10 cellular contexts compared by ENCODE assay signal in the genomic region with DNA sequence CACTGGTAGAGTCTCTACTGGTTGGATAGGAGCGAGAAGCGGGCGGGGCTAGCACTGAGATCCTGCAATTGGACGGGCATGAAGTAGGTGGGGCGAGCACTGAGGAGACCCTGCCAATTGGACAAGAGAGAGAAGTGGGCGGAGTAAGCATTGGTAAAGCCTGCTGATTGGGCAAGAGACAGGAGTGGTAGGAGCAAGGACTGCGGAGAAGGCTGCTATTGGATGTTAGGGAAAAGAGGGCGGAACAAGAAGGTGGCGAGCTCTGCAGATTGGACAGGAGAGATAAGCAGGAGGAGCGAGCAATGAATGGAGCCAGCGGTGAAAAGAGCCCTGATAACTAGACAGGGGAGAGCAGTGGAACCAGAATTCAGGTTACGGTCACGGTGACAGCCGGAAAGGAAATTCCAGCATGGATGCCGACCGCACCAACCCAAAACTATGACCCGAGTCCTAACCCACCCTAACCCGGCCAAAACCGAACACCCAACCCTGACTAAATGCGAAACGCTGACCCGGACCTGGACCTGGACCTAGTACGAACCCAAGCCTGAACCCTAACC. TPM values are rescaled to one million over a fixed set of nuclear protein-coding genes. Genes with fewer than 3 reads are reported as not detected.
DNase-seq lines count a peak whose midpoint lies in the region; ATAC-seq and TF ChIP-seq lines count a peak whose summit lies in the region.
"Had no signal": no experiment of that assay in that cellular context is flagged by ENCODE, and none has a peak within 500 bp of the region (broad histone marks: within the 10 kb centered on the region; RNA-seq: fewer than 3 reads in every experiment).

No MANE protein-coding gene starts in this region.

- H3K4me1 ChIP-seq in testis: no peaks in the 10 kb centered on the region

- no peak for TF ChIP-seq CTCF in testis (IDR thresholded peaks at IDR 0.05)

- H3K4me1 Mint-ChIP-seq in activated CD4-positive, alpha-beta T cell treated with anti-CD3 and anti-CD28 coated beads, Interleukin-2, amount 10 ng/mL, durations not matched to agents 7 days and 5 days: peaks cover 4% of the 10 kb centered on the region

- peaks cover 5% of the 10 kb centered on the region for H3K27me3 Mint-ChIP-seq in activated CD4-positive, alpha-beta T cell treated with anti-CD3 and anti-CD28 coated beads, Interleukin-2, amount 10 ng/mL, durations not matched to agents 7 days and 5 days

- intact Hi-C loops in testis (cut with DNase I; ENCODE audit: low total_unique reads): no loop called here

- H3K27ac ChIP-seq in testis: no peak overlapping the region
- H3K27ac ChIP-seq: cardiac muscle cell had no signal

- no peaks in the 10 kb centered on the region for H3K9me3 Mint-ChIP-seq in activated CD4-positive, alpha-beta T cell treated with anti-CD3 and anti-CD28 coated beads, Interleukin-2, amount 10 ng/mL, durations not matched to agents 7 days and 5 days

- H3K27me3 ChIP-seq in testis: no peaks in the 10 kb centered on the region

- no peak for ATAC-seq in GM18498 (IDR thresholded peaks at IDR 0.05; ENCODE audit: unreplicated experiment)
- no peak for ATAC-seq in GM19455 (IDR thresholded peaks at IDR 0.05; ENCODE audit: unreplicated experiment)

- 66 to 80% methylated on average over 23 of the region's 23 CpGs for WGBS in testis, 2 donors

- no peak overlapping the region for H3K4me3 Mint-ChIP-seq in activated CD4-positive, alpha-beta T cell treated with anti-CD3 and anti-CD28 coated beads, Interleukin-2, amount 10 ng/mL, durations not matched to agents 7 days and 5 days

- peak; percentile 62 for DNase-seq in activated effector memory CD4-positive, alpha-beta T cell treated with anti-CD3 and anti-CD28 coated beads, Interleukin-2, amount 50 U/mL, for 16 hours
- no peak for DNase-seq in activated effector memory CD4-positive, alpha-beta T cell treated with Interleukin-2 at 50 U/mL for 16 hours
- peak; percentile 18 for DNase-seq in activated CD4-positive, alpha-beta T cell treated with anti-CD3 and anti-CD28 coated beads, Interleukin-2, amount 10 ng/mL, durations not matched to agents 7 days and 5 days
- peak; percentile 43 for DNase-seq in hepatic stellate cell (ENCODE audit: low spot score)
- peak; percentile 86 for DNase-seq in testis
- DNase-seq in epidermal melanocyte (ENCODE audit: insufficient read length, low spot score): no peak

- H3K36me3 ChIP-seq in testis (ENCODE audit: low read depth, missing control alignments): no peaks in the 10 kb centered on the region
- H3K36me3 ChIP-seq: cardiac muscle cell had no signal

- no peak overlapping the region for H3K27ac Mint-ChIP-seq in activated CD4-positive, alpha-beta T cell treated with anti-CD3 and anti-CD28 coated beads, Interleukin-2, amount 10 ng/mL, durations not matched to agents 7 days and 5 days

- H3K4me3 ChIP-seq in testis: no peak overlapping the region
- H3K4me3 ChIP-seq: cardiac muscle cell had no signal

- CTCF ChIA-PET in activated CD4-positive, alpha-beta T cell treated with anti-CD3 and anti-CD28 coated beads, Interleukin-2, amount 10 ng/mL, durations not matched to agents 7 days and 5 days (lab: Charles Lee): no interaction called here

- H3K36me3 Mint-ChIP-seq in activated CD4-positive, alpha-beta T cell treated with anti-CD3 and anti-CD28 coated beads, Interleukin-2, amount 10 ng/mL, durations not matched to agents 7 days and 5 days (ENCODE audit: low read depth): no peaks in the 10 kb centered on the region

- H3K9me3 ChIP-seq in testis: no peaks in the 10 kb centered on the region

- TF ChIP-seq POLR2A in testis (IDR thresholded peaks at IDR 0.05): no peak

- POLR2A ChIA-PET in activated CD4-positive, alpha-beta T cell treated with anti-CD3 and anti-CD28 coated beads, Interleukin-2, amount 10 ng/mL, durations not matched to agents 7 days and 5 days (lab: Charles Lee): no interaction called here

RNA-seq across cellular contexts. Expression of gene SCGB1C2, which starts 4.8 kb away (rescaled TPM):
- total RNA-seq in activated CD4-positive, alpha-beta T cell treated with anti-CD3 and anti-CD28 coated beads, Interleukin-2, amount 10 ng/mL, durations not matched to agents 7 days and 5 days: not detected
- total RNA-seq in testis: not detected
- polyA plus RNA-seq in testis (ENCODE audit: insufficient read depth, low read depth, low replicate concordance): not detected
- total RNA-seq: cardiac muscle cell had no signal
- polyA plus RNA-seq: cardiac muscle cell, neural cell had no signal

RNA-seq across cellular contexts. Expression of gene DOC2B, which starts 39.3 kb away (rescaled TPM):
- not detected for total RNA-seq in activated CD4-positive, alpha-beta T cell treated with anti-CD3 and anti-CD28 coated beads, Interleukin-2, amount 10 ng/mL, durations not matched to agents 7 days and 5 days
- 1 to 10 TPM; 1.4 to 1.9 TPM for total RNA-seq in testis
- polyA plus RNA-seq in testis (ENCODE audit: insufficient read depth, low read depth, low replicate concordance): 4.0 TPM

Comparison
In these comparisons a context has a peak if more than half of its experiments do, and no peak if none do; other contexts are left out.
1. DNase-seq: peak in activated effector memory CD4-positive, alpha-beta T cell treated with anti-CD3 and anti-CD28 coated beads, Interleukin-2, amount 50 U/mL, for 16 hours (single experiment), activated CD4-positive, alpha-beta T cell treated with anti-CD3 and anti-CD28 coated beads, Interleukin-2, amount 10 ng/mL, durations not matched to agents 7 days and 5 days (single experiment), hepatic stellate cell (single experiment) and testis (single experiment); none in activated effector memory CD4-positive, alpha-beta T cell treated with Interleukin-2 at 50 U/mL for 16 hours (single experiment) and epidermal melanocyte (single experiment).